Comparison of ENCODE assay signal across 1 cellular context in genomic region chr13:42405665-42406390, GRCh38.
TF ChIP-seq lines count a peak whose summit lies in the region.

No MANE protein-coding gene starts in this region.

TF ChIP-seq in GM12878, 131 proteins besides CTCF, POLR2A, EP300 and RAD21 (continued from another document):
- no peak for TF ChIP-seq ZBTB11 (CRISPR knock-in tag; IDR thresholded peaks at IDR 0.05)
- TF ChIP-seq RELB (IDR thresholded peaks at IDR 0.05; ENCODE audit: low read depth) = peak; percentile 96
- TF ChIP-seq RCOR1 (conservative IDR thresholded peaks at IDR 0.05; ENCODE audit: low read depth, low read length) = peak; percentile 38; the same call in 1 of the 2 replicates
- peak; percentile 77 for TF ChIP-seq GATAD2B (conservative IDR thresholded peaks at IDR 0.05; ENCODE audit: low read depth)
- peak; percentile 85 for TF ChIP-seq TBL1XR1 (IDR thresholded peaks at IDR 0.05; ENCODE audit: low read depth, low read length)
- peak; percentile 84 for TF ChIP-seq SP1 (IDR thresholded peaks at IDR 0.05; ENCODE audit: low read depth, low read length)
- TF ChIP-seq NFXL1 (IDR thresholded peaks at IDR 0.05; ENCODE audit: borderline replicate concordance) = no peak
- TF ChIP-seq CHD2 (IDR thresholded peaks at IDR 0.05; ENCODE audit: borderline replicate concordance, low read depth, low read length) = peak; percentile 80
- TF ChIP-seq ZNF622 (IDR thresholded peaks at IDR 0.05) = no peak
- TF ChIP-seq HCFC1 (IDR thresholded peaks at IDR 0.05; ENCODE audit: low read length) = no peak
- TF ChIP-seq CHD4 (IDR thresholded peaks at IDR 0.05) = no peak
- TF ChIP-seq CEBPB (IDR thresholded peaks at IDR 0.05; ENCODE audit: borderline replicate concordance in 1 of 2, low read depth in 2 of 2, low read length in 2 of 2) = peak in 1 of 2 experiments; percentile 43; a peak in 2 of 4 replicates
- no peak for TF ChIP-seq MYC (IDR thresholded peaks at IDR 0.05; ENCODE audit: insufficient read depth, insufficient read length, insufficient replicate concordance, low read length, severe bottlenecking)
- TF ChIP-seq PAX5 (IDR thresholded peaks at IDR 0.05; ENCODE audit: borderline replicate concordance, low read depth, low read length) = peak; percentile 89
- no peak for TF ChIP-seq KAT2A (conservative IDR thresholded peaks at IDR 0.05; ENCODE audit: control insufficient read depth, low read depth, low read length)
- TF ChIP-seq ZBTB40 (IDR thresholded peaks at IDR 0.05; ENCODE audit: borderline replicate concordance) = no peak
- TF ChIP-seq ZNF687 (IDR thresholded peaks at IDR 0.05) = peak; percentile 26; the same call in 1 of the 2 replicates
- TF ChIP-seq POLR2AphosphoS2 (IDR thresholded peaks at IDR 0.05; ENCODE audit: low read depth, low read length) = no peak
- TF ChIP-seq ZNF274 (IDR thresholded peaks at IDR 0.05; ENCODE audit: insufficient read depth, insufficient read length) = no peak
- TF ChIP-seq E4F1 (IDR thresholded peaks at IDR 0.05; ENCODE audit: borderline replicate concordance, partially characterized antibody) = no peak
- TF ChIP-seq REST (IDR thresholded peaks at IDR 0.05; ENCODE audit: low read depth, low read length) = no peak
- TF ChIP-seq SREBF1 (IDR thresholded peaks at IDR 0.05; ENCODE audit: low read length) = no peak
- TF ChIP-seq RELA (IDR thresholded peaks at IDR 0.05; ENCODE audit: borderline replicate concordance, partially characterized antibody) = peak; percentile 100
- peak; percentile 36; the same call in 1 of the 2 replicates for TF ChIP-seq SMC3 (IDR thresholded peaks at IDR 0.05; ENCODE audit: borderline replicate concordance, low read length)
- peak; percentile 55; the same call in 1 of the 2 replicates for TF ChIP-seq CREB1 (IDR thresholded peaks at IDR 0.05; ENCODE audit: low read depth)
- TF ChIP-seq CHD1 (IDR thresholded peaks at IDR 0.05; ENCODE audit: low read depth, low read length) = 0 out of 2 replicates have a peak, but pooled peaks have one; percentile 52
- no peak for TF ChIP-seq ATF3 (IDR thresholded peaks at IDR 0.05; ENCODE audit: borderline replicate concordance, extremely low read depth, low read depth, low read length)
- peak; percentile 99 for TF ChIP-seq BCL3 (IDR thresholded peaks at IDR 0.05; ENCODE audit: borderline replicate concordance, insufficient read depth, low read depth, low read length, poor library complexity, severe bottlenecking)
- TF ChIP-seq SRF (IDR thresholded peaks at IDR 0.05; ENCODE audit: low read depth in 2 of 2, low read length in 2 of 2) = peak in 1 of 2 experiments; percentile 88; a peak in 2 of 4 replicates
- no peak for TF ChIP-seq RFX5 (IDR thresholded peaks at IDR 0.05; ENCODE audit: low read depth, low read length)
